In genomic region chr14:61662437-61663311, GRCh38 we compare ENCODE assay signal across 1 cellular context.
TF ChIP-seq lines count a peak whose summit lies in the region.

No MANE protein-coding gene starts in this region.

TF ChIP-seq in HepG2, 621 proteins besides CTCF, POLR2A, EP300 and RAD21 (continued from another document):
- no peak for TF ChIP-seq CREBL2 (CRISPR knock-in tag; IDR thresholded peaks at IDR 0.05; ENCODE audit: borderline replicate concordance)
- peak; percentile 96 for TF ChIP-seq NFE2L2 (IDR thresholded peaks at IDR 0.05; ENCODE audit: low read length)
- TF ChIP-seq NFE2 (CRISPR knock-in tag; IDR thresholded peaks at IDR 0.05) = peak; percentile 92; the same call in 1 of the 2 replicates
